In the genomic region with DNA sequence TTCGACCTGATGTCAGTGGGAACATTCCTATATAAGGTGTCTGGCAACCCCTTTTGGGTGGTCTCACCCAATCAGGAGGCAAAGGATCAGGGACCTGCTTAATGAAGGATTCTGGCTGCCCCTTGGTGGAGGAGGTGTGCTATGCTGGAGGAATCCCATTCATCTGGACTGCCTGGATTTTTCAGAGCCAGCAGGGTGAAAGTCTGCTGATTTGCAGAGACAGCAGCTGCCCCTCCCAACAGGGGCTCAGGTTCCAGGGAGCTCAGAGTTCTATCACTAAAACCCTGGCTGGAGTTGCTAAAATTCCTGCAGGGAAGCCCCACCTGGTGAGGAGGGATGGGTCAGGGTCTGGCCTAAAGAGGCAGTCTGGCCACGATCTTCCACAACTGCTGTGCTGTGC, we compare ENCODE assay signal across 1 cellular context.
TF ChIP-seq lines count a peak whose summit lies in the region.

No MANE protein-coding gene starts in this region.

TF ChIP-seq in WTC11, 78 proteins besides CTCF, POLR2A, EP300 and RAD21 (continued from another document):
- TF ChIP-seq, protein P1, sequence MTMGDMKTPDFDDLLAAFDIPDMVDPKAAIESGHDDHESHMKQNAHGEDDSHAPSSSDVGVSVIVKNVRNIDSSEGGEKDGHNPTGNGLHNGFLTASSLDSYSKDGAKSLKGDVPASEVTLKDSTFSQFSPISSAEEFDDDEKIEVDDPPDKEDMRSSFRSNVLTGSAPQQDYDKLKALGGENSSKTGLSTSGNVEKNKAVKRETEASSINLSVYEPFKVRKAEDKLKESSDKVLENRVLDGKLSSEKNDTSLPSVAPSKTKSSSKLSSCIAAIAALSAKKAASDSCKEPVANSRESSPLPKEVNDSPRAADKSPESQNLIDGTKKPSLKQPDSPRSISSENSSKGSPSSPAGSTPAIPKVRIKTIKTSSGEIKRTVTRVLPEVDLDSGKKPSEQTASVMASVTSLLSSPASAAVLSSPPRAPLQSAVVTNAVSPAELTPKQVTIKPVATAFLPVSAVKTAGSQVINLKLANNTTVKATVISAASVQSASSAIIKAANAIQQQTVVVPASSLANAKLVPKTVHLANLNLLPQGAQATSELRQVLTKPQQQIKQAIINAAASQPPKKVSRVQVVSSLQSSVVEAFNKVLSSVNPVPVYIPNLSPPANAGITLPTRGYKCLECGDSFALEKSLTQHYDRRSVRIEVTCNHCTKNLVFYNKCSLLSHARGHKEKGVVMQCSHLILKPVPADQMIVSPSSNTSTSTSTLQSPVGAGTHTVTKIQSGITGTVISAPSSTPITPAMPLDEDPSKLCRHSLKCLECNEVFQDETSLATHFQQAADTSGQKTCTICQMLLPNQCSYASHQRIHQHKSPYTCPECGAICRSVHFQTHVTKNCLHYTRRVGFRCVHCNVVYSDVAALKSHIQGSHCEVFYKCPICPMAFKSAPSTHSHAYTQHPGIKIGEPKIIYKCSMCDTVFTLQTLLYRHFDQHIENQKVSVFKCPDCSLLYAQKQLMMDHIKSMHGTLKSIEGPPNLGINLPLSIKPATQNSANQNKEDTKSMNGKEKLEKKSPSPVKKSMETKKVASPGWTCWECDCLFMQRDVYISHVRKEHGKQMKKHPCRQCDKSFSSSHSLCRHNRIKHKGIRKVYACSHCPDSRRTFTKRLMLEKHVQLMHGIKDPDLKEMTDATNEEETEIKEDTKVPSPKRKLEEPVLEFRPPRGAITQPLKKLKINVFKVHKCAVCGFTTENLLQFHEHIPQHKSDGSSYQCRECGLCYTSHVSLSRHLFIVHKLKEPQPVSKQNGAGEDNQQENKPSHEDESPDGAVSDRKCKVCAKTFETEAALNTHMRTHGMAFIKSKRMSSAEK (CRISPR knock-in tag; IDR thresholded peaks at IDR 0.05; ENCODE audit: borderline replicate concordance) = no peak
- TF ChIP-seq CBFB (CRISPR knock-in tag; IDR thresholded peaks at IDR 0.05; ENCODE audit: low read depth) (no peak), TEAD4 (CRISPR knock-in tag; IDR thresholded peaks at IDR 0.05) (no peak), RORB (CRISPR knock-in tag; IDR thresholded peaks at IDR 0.05) (no peak), SP1 (CRISPR knock-in tag; conservative IDR thresholded peaks at IDR 0.05) (no peak), JAZF1 (CRISPR knock-in tag; IDR thresholded peaks at IDR 0.05) (no peak), HMGA2 (CRISPR knock-in tag; IDR thresholded peaks at IDR 0.05) (no peak), MXD4 (CRISPR knock-in tag; IDR thresholded peaks at IDR 0.05; ENCODE audit: borderline replicate concordance) (no peak), NR3C1 (CRISPR knock-in tag; conservative IDR thresholded peaks at IDR 0.05; ENCODE audit: low read depth) (no peak), ZNF416 (CRISPR knock-in tag; IDR thresholded peaks at IDR 0.05) (no peak), NFATC4 (CRISPR knock-in tag; IDR thresholded peaks at IDR 0.05) (no peak), RELA (CRISPR knock-in tag; IDR thresholded peaks at IDR 0.05; ENCODE audit: borderline replicate concordance) (no peak)
- TF ChIP-seq, protein P2, sequence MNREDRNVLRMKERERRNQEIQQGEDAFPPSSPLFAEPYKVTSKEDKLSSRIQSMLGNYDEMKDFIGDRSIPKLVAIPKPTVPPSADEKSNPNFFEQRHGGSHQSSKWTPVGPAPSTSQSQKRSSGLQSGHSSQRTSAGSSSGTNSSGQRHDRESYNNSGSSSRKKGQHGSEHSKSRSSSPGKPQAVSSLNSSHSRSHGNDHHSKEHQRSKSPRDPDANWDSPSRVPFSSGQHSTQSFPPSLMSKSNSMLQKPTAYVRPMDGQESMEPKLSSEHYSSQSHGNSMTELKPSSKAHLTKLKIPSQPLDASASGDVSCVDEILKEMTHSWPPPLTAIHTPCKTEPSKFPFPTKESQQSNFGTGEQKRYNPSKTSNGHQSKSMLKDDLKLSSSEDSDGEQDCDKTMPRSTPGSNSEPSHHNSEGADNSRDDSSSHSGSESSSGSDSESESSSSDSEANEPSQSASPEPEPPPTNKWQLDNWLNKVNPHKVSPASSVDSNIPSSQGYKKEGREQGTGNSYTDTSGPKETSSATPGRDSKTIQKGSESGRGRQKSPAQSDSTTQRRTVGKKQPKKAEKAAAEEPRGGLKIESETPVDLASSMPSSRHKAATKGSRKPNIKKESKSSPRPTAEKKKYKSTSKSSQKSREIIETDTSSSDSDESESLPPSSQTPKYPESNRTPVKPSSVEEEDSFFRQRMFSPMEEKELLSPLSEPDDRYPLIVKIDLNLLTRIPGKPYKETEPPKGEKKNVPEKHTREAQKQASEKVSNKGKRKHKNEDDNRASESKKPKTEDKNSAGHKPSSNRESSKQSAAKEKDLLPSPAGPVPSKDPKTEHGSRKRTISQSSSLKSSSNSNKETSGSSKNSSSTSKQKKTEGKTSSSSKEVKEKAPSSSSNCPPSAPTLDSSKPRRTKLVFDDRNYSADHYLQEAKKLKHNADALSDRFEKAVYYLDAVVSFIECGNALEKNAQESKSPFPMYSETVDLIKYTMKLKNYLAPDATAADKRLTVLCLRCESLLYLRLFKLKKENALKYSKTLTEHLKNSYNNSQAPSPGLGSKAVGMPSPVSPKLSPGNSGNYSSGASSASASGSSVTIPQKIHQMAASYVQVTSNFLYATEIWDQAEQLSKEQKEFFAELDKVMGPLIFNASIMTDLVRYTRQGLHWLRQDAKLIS (CRISPR knock-in tag; IDR thresholded peaks at IDR 0.05; ENCODE audit: borderline replicate concordance) = no peak
- TF ChIP-seq, protein P3, sequence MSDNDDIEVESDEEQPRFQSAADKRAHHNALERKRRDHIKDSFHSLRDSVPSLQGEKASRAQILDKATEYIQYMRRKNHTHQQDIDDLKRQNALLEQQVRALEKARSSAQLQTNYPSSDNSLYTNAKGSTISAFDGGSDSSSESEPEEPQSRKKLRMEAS (CRISPR knock-in tag; IDR thresholded peaks at IDR 0.05) = no peak
